ENCODE assay signal across 8 cellular contexts in the genomic region with DNA sequence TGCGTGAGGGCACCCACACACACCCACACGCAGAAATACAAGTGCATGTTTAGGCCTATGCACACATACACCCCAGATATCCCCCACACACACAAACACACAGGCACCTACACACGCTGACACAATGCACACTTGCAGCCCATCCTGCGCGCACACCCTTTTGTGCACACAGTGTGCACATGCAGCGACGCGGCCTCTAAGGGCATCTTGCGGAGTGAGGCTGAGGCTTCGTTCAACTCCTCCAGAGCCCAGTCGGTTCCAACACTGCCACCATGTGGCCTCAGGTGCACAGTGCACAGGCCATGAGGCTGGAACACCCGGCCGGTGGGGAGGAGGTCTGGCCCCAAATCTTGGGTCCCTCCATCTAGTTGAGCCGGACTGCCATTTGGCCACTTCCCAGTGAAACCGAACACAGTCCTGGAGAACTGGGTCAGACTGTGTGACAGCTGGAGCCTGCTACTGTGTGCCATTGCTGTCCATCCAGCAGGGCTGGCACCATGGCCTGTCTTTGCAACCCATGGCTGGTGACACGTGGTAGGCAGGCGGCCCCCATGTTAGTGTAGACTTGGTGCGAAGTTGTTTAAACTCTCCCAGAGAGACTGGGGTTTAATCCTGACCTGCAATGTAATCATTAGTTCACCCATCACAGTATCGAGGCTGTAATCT.
A peak's percentile ranks its signal among the peaks of the same experiment; 100 is the strongest.
DNase-seq lines count a peak whose midpoint lies in the region; ATAC-seq and TF ChIP-seq lines count a peak whose summit lies in the region.

No MANE protein-coding gene starts in this region.

- intact Hi-C loops in dorsolateral prefrontal cortex (cut with DNase I): loop anchor here (2.0 to 10.0 kb wide), 6 partner anchors 48 to 822 kb away; no protein-coding TSS in a partner anchor

- H3K27me3 ChIP-seq in dorsolateral prefrontal cortex: peaks cover 0 to 2% (median 0%) of the 10 kb centered on the region in 45 donors
- no peaks in the 10 kb centered on the region for H3K27me3 ChIP-seq in lung (ENCODE audit: control insufficient read depth, insufficient read depth)

- H3K9me3 ChIP-seq in lung (ENCODE audit: control insufficient read depth in 2 of 2, insufficient read depth in 1 of 2, low read length in 1 of 2): peaks cover 0 to 5% of the 10 kb centered on the region in 2 donors

- 31% methylated on average over 19 of the region's 19 CpGs for WGBS in lung, 2 donors

- TF ChIP-seq CTCF in dorsolateral prefrontal cortex (IDR thresholded peaks at IDR 0.05 in 54 of 56, conservative IDR thresholded peaks at IDR 0.05 in 2 of 56; ENCODE audit: low read depth in 1 of 56, partially characterized antibody in 56 of 56): peak; percentile 85 to 100 (median 96)
- peak; percentile 64 for TF ChIP-seq CTCF in lung (IDR thresholded peaks at IDR 0.05; ENCODE audit: control extremely low read depth, extremely low read depth)

- H3K36me3 ChIP-seq in lung (ENCODE audit: control insufficient read depth in 2 of 2, insufficient read depth in 2 of 2, low read length in 2 of 2): no peaks in the 10 kb centered on the region

- DNase-seq in Daoy (ENCODE audit: low read depth) (peak; percentile 84), NCI-H345 treated with DMSO at 0.1 percent for 48 hours (lab: John Stamatoyannopoulos, UW; ENCODE audit: unreplicated experiment) (peak; percentile 68), dorsolateral prefrontal cortex (peak; percentile 66 to 86 (median 79)), lung (ENCODE audit: low spot score) (peak; percentile 74)
- peak; percentile 56 to 63 for DNase-seq in activated CD4-positive, alpha-beta T cell treated with anti-CD3 and anti-CD28 coated beads, Interleukin-2, amount 50 U/mL, for 24 hours (ENCODE audit: low read depth in 1 of 2, low spot score in 1 of 2)
- DNase-seq in stimulated activated CD8-positive, alpha-beta memory T cell treated with anti-CD3 and anti-CD28 coated beads, Interleukin-12 subunit alpha, Interleukin-12 subunit beta, amount 100 ng/mL, for 24 hours (ENCODE audit: extremely low read depth): peak; percentile 35
- no peak for DNase-seq in NK-92 treated with Interleukin-12 subunit alpha and Interleukin-12 subunit beta, amount 100 ng/mL, for 24 hours (lab: John Stamatoyannopoulos, UW)

- ATAC-seq in HG02852 (IDR thresholded peaks at IDR 0.05; ENCODE audit: unreplicated experiment) (peak; percentile 62), lung (ENCODE audit: insufficient read depth, low FRiP score) (peak; percentile 82)

- H3K4me1 ChIP-seq in lung (ENCODE audit: control insufficient read depth in 2 of 2, insufficient read depth in 2 of 2, low read length in 2 of 2): no peaks in the 10 kb centered on the region

- H3K27ac ChIP-seq in dorsolateral prefrontal cortex (peak overlapping the region in 6 of 59 donors; percentile 12 to 62 (median 36)), lung (ENCODE audit: low read depth in 1 of 2, low read length in 1 of 2) (no peak overlapping the region)

- H3K4me3 ChIP-seq in dorsolateral prefrontal cortex (no peak overlapping the region), lung (no peak overlapping the region)
